In genomic region chrX:1477229-1477628, GRCh38 we compare ENCODE assay signal across 30 cellular contexts. TPM values are rescaled to one million over a fixed set of nuclear protein-coding genes. Genes with fewer than 3 reads are reported as not detected.
DNase-seq lines count a peak whose midpoint lies in the region; ATAC-seq and TF ChIP-seq lines count a peak whose summit lies in the region.
"Had no signal": no experiment of that assay in that cellular context is flagged by ENCODE, and none has a peak within 500 bp of the region (broad histone marks: within the 10 kb centered on the region; RNA-seq: fewer than 3 reads in every experiment).

No MANE protein-coding gene starts in this region.

- H3K4me3 ChIP-seq in OCI-LY7 (ENCODE audit: low read depth, low read length, poor library complexity, severe bottlenecking), result no peak overlapping the region
- H3K4me3 ChIP-seq in naive thymus-derived CD4-positive, alpha-beta T cell (ENCODE audit: low read length), result no peak overlapping the region
- H3K4me3 ChIP-seq: GM12878, left ventricle myocardium inferior, right atrium auricular region, stomach, uterus had no signal

- H3K27ac Mint-ChIP-seq in activated CD4-positive, alpha-beta T cell treated with anti-CD3 and anti-CD28 coated beads, Interleukin-2, amount 10 ng/mL, durations not matched to agents 7 days and 5 days, result peak overlapping the region; percentile 31
- peak overlapping the region; percentile 43 for H3K27ac Mint-ChIP-seq in CD4-positive, alpha-beta T cell
- H3K27ac Mint-ChIP-seq in naive thymus-derived CD4-positive, alpha-beta T cell, result peak overlapping the region in 8 of 9 donors; percentile 26 to 91 (median 58)

- H4K20me1 ChIP-seq in OCI-LY7 (ENCODE audit: insufficient read depth, low read length), result no peaks in the 10 kb centered on the region

- H2AFZ ChIP-seq in OCI-LY7 (ENCODE audit: low read length), result no peak overlapping the region

- no TSS peak for BruUV-seq in OCI-LY7 (replicated peaks; lab: Mats Ljungman, UMichigan)

- no peaks in the 10 kb centered on the region for H3K27me3 ChIP-seq in CD4-positive, alpha-beta T cell (ENCODE audit: control insufficient read depth, insufficient read depth, low read length)
- H3K27me3 ChIP-seq in naive thymus-derived CD4-positive, alpha-beta T cell (ENCODE audit: control insufficient read depth in 2 of 2, insufficient read depth in 2 of 2, low read length in 2 of 2), result no peaks in the 10 kb centered on the region
- H3K27me3 ChIP-seq: right atrium auricular region, uterus had no signal

- no peak for TF ChIP-seq CTCF in CD4-positive, alpha-beta T cell (IDR thresholded peaks at IDR 0.05)
- TF ChIP-seq CTCF in OCI-LY7 (conservative IDR thresholded peaks at IDR 0.05; ENCODE audit: low read length), result no peak

- no peaks in the 10 kb centered on the region for H3K27me3 Mint-ChIP-seq in activated CD4-positive, alpha-beta T cell treated with anti-CD3 and anti-CD28 coated beads, Interleukin-2, amount 10 ng/mL, durations not matched to agents 7 days and 5 days
- no peaks in the 10 kb centered on the region for H3K27me3 Mint-ChIP-seq in CD4-positive, alpha-beta T cell
- H3K27me3 Mint-ChIP-seq in naive thymus-derived CD4-positive, alpha-beta T cell, result no peaks in the 10 kb centered on the region

- intact Hi-C loops in CD4-positive, alpha-beta T cell (cut with DNase I, micrococcal nuclease), result no loop called here
- intact Hi-C loops in OCI-LY7 (cut with micrococcal nuclease; ENCODE audit: unreplicated experiment), result no loop called here
- intact Hi-C loops in naive thymus-derived CD4-positive, alpha-beta T cell (cut with micrococcal nuclease), result no loop called here

- no peak for DNase-seq in activated CD4-positive, alpha-beta T cell treated with anti-CD3 and anti-CD28 coated beads, Interleukin-2, amount 10 ng/mL, durations not matched to agents 7 days and 5 days
- DNase-seq in activated CD4-positive, alpha-beta T cell treated with anti-CD3 and anti-CD28 coated beads for 4 hours, result no peak
- DNase-seq in CD4-positive, alpha-beta T cell, result no peak
- no peak for DNase-seq in OCI-LY7 (ENCODE audit: low spot score)
- no peak for DNase-seq in naive thymus-derived CD4-positive, alpha-beta T cell
- no peak for DNase-seq in activated effector memory CD4-positive, alpha-beta T cell treated with anti-CD3 and anti-CD28 coated beads, Interleukin-2, amount 50 U/mL, for 16 hours
- DNase-seq: activated CD4-positive, alpha-beta T cell treated with anti-CD3 and anti-CD28 coated beads, Interleukin-2, amount 50 U/mL, for 1 hour; activated gamma-delta T cell treated with Interleukin-2 at 50 U/mL for 16 hours; caudate nucleus; CD4-positive, CD25-positive, alpha-beta regulatory T cell; cortex of kidney; erythroblast; left ventricle myocardium inferior; mesenchymal stem cell; NCI-H1417 treated with DMSO at 0.1 percent for 48 hours; NCI-H345; NCI-H69; SK-N-SH; small intestine; stomach; T1000; uterus had no signal

- peaks cover 91% of the 10 kb centered on the region for H3K4me1 Mint-ChIP-seq in activated CD4-positive, alpha-beta T cell treated with anti-CD3 and anti-CD28 coated beads, Interleukin-2, amount 10 ng/mL, durations not matched to agents 7 days and 5 days
- peaks cover 76% of the 10 kb centered on the region for H3K4me1 Mint-ChIP-seq in CD4-positive, alpha-beta T cell (ENCODE audit: low read depth)
- H3K4me1 Mint-ChIP-seq in naive thymus-derived CD4-positive, alpha-beta T cell, result peaks cover 51 to 93% (median 83%) of the 10 kb centered on the region in 7 donors

- H3K79me2 ChIP-seq in OCI-LY7 (ENCODE audit: insufficient read depth, low read depth, low read length), result peaks cover 58% of the 10 kb centered on the region

- H3K4me1 ChIP-seq in OCI-LY7 (ENCODE audit: insufficient read depth, low read length, poor library complexity, severe bottlenecking), result peaks cover 61% of the 10 kb centered on the region
- H3K4me1 ChIP-seq in naive thymus-derived CD4-positive, alpha-beta T cell (ENCODE audit: control insufficient read depth in 2 of 2, insufficient read depth in 2 of 2, low read length in 2 of 2), result peaks cover 34 to 56% of the 10 kb centered on the region in 2 donors
- H3K4me1 ChIP-seq: uterus had no signal

- CTCF ChIA-PET in activated CD4-positive, alpha-beta T cell treated with anti-CD3 and anti-CD28 coated beads, Interleukin-2, amount 10 ng/mL, durations not matched to agents 7 days and 5 days (lab: Charles Lee), result no interaction called here
- CTCF ChIA-PET in CD4-positive, alpha-beta T cell (lab: Charles Lee), result no interaction called here
- CTCF ChIA-PET in OCI-LY7 (lab: Charles Lee; ENCODE audit: unreplicated experiment), result no interaction called here
- CTCF ChIA-PET in naive thymus-derived CD4-positive, alpha-beta T cell (lab: Charles Lee), result no interaction called here

- H3K4me3 Mint-ChIP-seq in activated CD4-positive, alpha-beta T cell treated with anti-CD3 and anti-CD28 coated beads, Interleukin-2, amount 10 ng/mL, durations not matched to agents 7 days and 5 days, result no peak overlapping the region
- peak overlapping the region; percentile 6 for H3K4me3 Mint-ChIP-seq in CD4-positive, alpha-beta T cell
- peak overlapping the region in 3 of 10 donors; percentile 6 to 54 (median 21) for H3K4me3 Mint-ChIP-seq in naive thymus-derived CD4-positive, alpha-beta T cell

- peaks cover 18% of the 10 kb centered on the region for H3K9me3 Mint-ChIP-seq in activated CD4-positive, alpha-beta T cell treated with anti-CD3 and anti-CD28 coated beads, Interleukin-2, amount 10 ng/mL, durations not matched to agents 7 days and 5 days
- H3K9me3 Mint-ChIP-seq in CD4-positive, alpha-beta T cell, result peaks cover 4% of the 10 kb centered on the region
- peaks cover 3 to 43% (median 8%) of the 10 kb centered on the region in 11 donors for H3K9me3 Mint-ChIP-seq in naive thymus-derived CD4-positive, alpha-beta T cell

- H3K27ac ChIP-seq in CD4-positive, alpha-beta T cell (ENCODE audit: low read depth, low read length), result no peak overlapping the region
- H3K27ac ChIP-seq in OCI-LY7 (ENCODE audit: low read depth, low read length, poor library complexity, severe bottlenecking), result peak overlapping the region; percentile 100
- no peak overlapping the region for H3K27ac ChIP-seq in naive thymus-derived CD4-positive, alpha-beta T cell (ENCODE audit: low read depth, low read length)
- H3K27ac ChIP-seq: HL-60, KMS-11, left ventricle myocardium inferior, right atrium auricular region, stomach, uterus, VCaP had no signal

- no peaks in the 10 kb centered on the region for H3K9me2 ChIP-seq in OCI-LY7 (ENCODE audit: insufficient read depth, low read length)
- H3K9me2 ChIP-seq: SK-N-SH had no signal

- no peak overlapping the region for H3K4me2 ChIP-seq in OCI-LY7 (ENCODE audit: low read length)
- H3K4me2 ChIP-seq: KMS-11, SK-N-SH had no signal

- peaks cover 80% of the 10 kb centered on the region for H3K36me3 ChIP-seq in OCI-LY7 (ENCODE audit: insufficient read depth, low read length)
- peaks cover 12 to 32% (median 17%) of the 10 kb centered on the region in 3 experiments for H3K36me3 ChIP-seq in naive thymus-derived CD4-positive, alpha-beta T cell (ENCODE audit: control insufficient read depth in 2 of 3, insufficient read depth in 3 of 3, low read length in 3 of 3)
- H3K36me3 ChIP-seq: left ventricle myocardium inferior, right atrium auricular region, stomach, uterus had no signal

- no peaks in the 10 kb centered on the region for H3K9me3 ChIP-seq in CD4-positive, alpha-beta T cell (ENCODE audit: control insufficient read depth, low read length)
- no peaks in the 10 kb centered on the region for H3K9me3 ChIP-seq in OCI-LY7 (ENCODE audit: low read length)
- no peaks in the 10 kb centered on the region for H3K9me3 ChIP-seq in naive thymus-derived CD4-positive, alpha-beta T cell (ENCODE audit: control insufficient read depth in 2 of 3, low read length in 3 of 3)
- H3K9me3 ChIP-seq: SK-N-SH, uterus had no signal

- H3K36me3 Mint-ChIP-seq in activated CD4-positive, alpha-beta T cell treated with anti-CD3 and anti-CD28 coated beads, Interleukin-2, amount 10 ng/mL, durations not matched to agents 7 days and 5 days (ENCODE audit: low read depth), result peaks cover 83% of the 10 kb centered on the region
- peaks cover 92% of the 10 kb centered on the region for H3K36me3 Mint-ChIP-seq in CD4-positive, alpha-beta T cell (ENCODE audit: low read depth)
- peaks cover 23 to 84% (median 64%) of the 10 kb centered on the region in 5 donors for H3K36me3 Mint-ChIP-seq in naive thymus-derived CD4-positive, alpha-beta T cell

- no peak for ATAC-seq in CD4-positive, alpha-beta T cell (ENCODE audit: poor library complexity)
- ATAC-seq in naive thymus-derived CD4-positive, alpha-beta T cell, result no peak
- no peak for ATAC-seq in HG03135 (IDR thresholded peaks at IDR 0.05; ENCODE audit: unreplicated experiment)
- ATAC-seq in GM19328 (IDR thresholded peaks at IDR 0.05; ENCODE audit: unreplicated experiment), result no peak
- ATAC-seq: GM12878, Right ventricle myocardium inferior had no signal

- POLR2A ChIA-PET in activated CD4-positive, alpha-beta T cell treated with anti-CD3 and anti-CD28 coated beads, Interleukin-2, amount 10 ng/mL, durations not matched to agents 7 days and 5 days (lab: Charles Lee), result no interaction called here
- POLR2A ChIA-PET in CD4-positive, alpha-beta T cell (lab: Charles Lee), result no interaction called here
- POLR2A ChIA-PET in OCI-LY7 (lab: Charles Lee), result no interaction called here
- POLR2A ChIA-PET in naive thymus-derived CD4-positive, alpha-beta T cell (lab: Charles Lee), result no interaction called here

RNA-seq across cellular contexts. Expression of gene ASMTL, which starts 24.5 kb away (rescaled TPM):
- 10 to 100 TPM; 30.7 to 33.9 TPM for total RNA-seq in activated CD4-positive, alpha-beta T cell treated with anti-CD3 and anti-CD28 coated beads, Interleukin-2, amount 10 ng/mL, durations not matched to agents 7 days and 5 days
- total RNA-seq in CD4-positive, alpha-beta T cell, result 10 to 100 TPM; 34.6 to 39.3 TPM
- total RNA-seq in OCI-LY7 (2014; rRNA removed; shearing (Covaris generic)), result 17.2 and 17.6 TPM in 2 replicates
- total RNA-seq in OCI-LY7 (2022), result 32.8 and 37.0 TPM in 2 replicates
- 10 to 100 TPM; 30.9 to 50.0 (median 41.7) TPM for total RNA-seq in naive thymus-derived CD4-positive, alpha-beta T cell
- polyA plus RNA-seq in naive thymus-derived CD4-positive, alpha-beta T cell, result 10 to 100 TPM; 41.0 to 46.0 TPM

RNA-seq across cellular contexts. Expression of gene P2RY8, which starts 59.8 kb away (rescaled TPM):
- 100 to 1,000 TPM in 1 of 2 experiments, 10 to 100 TPM in 1; 99.1 to 107 TPM for total RNA-seq in activated CD4-positive, alpha-beta T cell treated with anti-CD3 and anti-CD28 coated beads, Interleukin-2, amount 10 ng/mL, durations not matched to agents 7 days and 5 days
- total RNA-seq in CD4-positive, alpha-beta T cell, result 100 to 1,000 TPM; 139 TPM
- 88.3 and 110 TPM in 2 replicates for total RNA-seq in OCI-LY7 (2014; rRNA removed; shearing (Covaris generic))
- 122 and 149 TPM in 2 replicates for total RNA-seq in OCI-LY7 (2022)
- total RNA-seq in naive thymus-derived CD4-positive, alpha-beta T cell, result 100 to 1,000 TPM; 109 to 158 (median 122) TPM
- 100 to 1,000 TPM; 221 to 277 TPM for polyA plus RNA-seq in naive thymus-derived CD4-positive, alpha-beta T cell
